Comparison of ENCODE assay signal across 17 cellular contexts in the genomic region with DNA sequence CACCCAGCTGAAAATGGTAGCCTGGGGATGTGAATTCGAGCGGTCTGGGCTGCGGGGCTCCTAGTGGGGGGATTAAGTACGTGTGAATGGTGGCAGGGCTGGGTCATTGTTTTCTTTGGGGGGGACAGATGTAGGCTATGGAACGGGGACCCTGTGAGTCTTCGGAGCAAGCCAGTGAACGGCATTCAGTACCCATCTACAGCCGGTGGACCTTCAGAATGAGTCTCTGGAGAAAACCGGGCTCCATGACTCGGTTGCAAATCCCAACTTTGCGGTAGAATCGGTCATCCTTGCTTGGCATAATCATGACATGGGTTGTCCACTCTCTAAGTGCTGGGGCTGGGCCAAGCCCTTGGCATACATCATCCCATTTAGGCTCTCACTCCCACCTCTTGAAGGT. TPM values are rescaled to one million over a fixed set of nuclear protein-coding genes. Genes with fewer than 3 reads are reported as not detected.
DNase-seq lines count a peak whose midpoint lies in the region; ATAC-seq and TF ChIP-seq lines count a peak whose summit lies in the region.
"Had no signal": no experiment of that assay in that cellular context is flagged by ENCODE, and none has a peak within 500 bp of the region (broad histone marks: within the 10 kb centered on the region; RNA-seq: fewer than 3 reads in every experiment).

No MANE protein-coding gene starts in this region.

- no peaks in the 10 kb centered on the region for H3K36me3 ChIP-seq in cardiac muscle cell
- H3K36me3 ChIP-seq in right atrium auricular region = no peaks in the 10 kb centered on the region
- H3K36me3 ChIP-seq in iPS-18a (ENCODE audit: control insufficient read depth, low read depth, low read length) = no peaks in the 10 kb centered on the region
- H3K36me3 ChIP-seq: BE2C, brain microvascular endothelial cell, uterus had no signal

- DNase-seq in cardiac muscle cell (ENCODE audit: low read depth in 1 of 2, low spot score in 1 of 2) (no peak), right atrium auricular region (ENCODE audit: low spot score) (no peak), H4 (ENCODE audit: low spot score) (no peak), NCI-H146 treated with DMSO at 0.1 percent for 48 hours (lab: John Stamatoyannopoulos, UW; ENCODE audit: unreplicated experiment) (no peak)
- no peak for DNase-seq in stimulated activated naive CD8-positive, alpha-beta T cell treated with anti-CD3 and anti-CD28 coated beads, Interleukin-15, amount 100 ng/mL, for 72 hours
- DNase-seq: activated CD4-positive, CD25-positive, alpha-beta regulatory T cell; BE2C; brain microvascular endothelial cell; effector CD8-positive, alpha-beta T cell; stimulated activated naive CD4-positive, alpha-beta T cell treated with Interleukin-2 at 50 U/mL for 16 hours; uterus had no signal

- no peak overlapping the region for H3K27ac Mint-ChIP-seq in activated T-helper 17 cell treated with anti-CD3 and anti-CD28 coated beads, Interleukin-2, amount 50 U/mL, for 72 hours
- H3K27ac Mint-ChIP-seq in stimulated activated naive CD8-positive, alpha-beta T cell treated with anti-CD3 and anti-CD28 coated beads, Interleukin-15, amount 100 ng/mL, for 72 hours = no peak overlapping the region

- peaks cover 7% of the 10 kb centered on the region for H3K36me3 Mint-ChIP-seq in activated T-helper 17 cell treated with anti-CD3 and anti-CD28 coated beads, Interleukin-2, amount 50 U/mL, for 72 hours (ENCODE audit: low read depth)

- peak overlapping the region; percentile 60 for H3K4me3 Mint-ChIP-seq in activated T-helper 17 cell treated with anti-CD3 and anti-CD28 coated beads, Interleukin-2, amount 50 U/mL, for 72 hours
- H3K4me3 Mint-ChIP-seq in stimulated activated naive CD8-positive, alpha-beta T cell treated with anti-CD3 and anti-CD28 coated beads, Interleukin-15, amount 100 ng/mL, for 72 hours = peak overlapping the region; percentile 77 to 88

- no peak overlapping the region for H3K27ac ChIP-seq in cardiac muscle cell
- no peak overlapping the region for H3K27ac ChIP-seq in right atrium auricular region
- H3K27ac ChIP-seq in iPS-18a (ENCODE audit: low read length) = no peak overlapping the region
- H3K27ac ChIP-seq: brain microvascular endothelial cell, skin epidermis, uterus had no signal

- H3K9me3 Mint-ChIP-seq in activated T-helper 17 cell treated with anti-CD3 and anti-CD28 coated beads, Interleukin-2, amount 50 U/mL, for 72 hours = no peaks in the 10 kb centered on the region
- H3K9me3 Mint-ChIP-seq in stimulated activated naive CD8-positive, alpha-beta T cell treated with anti-CD3 and anti-CD28 coated beads, Interleukin-15, amount 100 ng/mL, for 72 hours = no peaks in the 10 kb centered on the region

- peaks cover 73% of the 10 kb centered on the region for H3K27me3 Mint-ChIP-seq in activated T-helper 17 cell treated with anti-CD3 and anti-CD28 coated beads, Interleukin-2, amount 50 U/mL, for 72 hours
- H3K27me3 Mint-ChIP-seq in stimulated activated naive CD8-positive, alpha-beta T cell treated with anti-CD3 and anti-CD28 coated beads, Interleukin-15, amount 100 ng/mL, for 72 hours = peaks cover 78% of the 10 kb centered on the region

- H3K9me3 ChIP-seq in cardiac muscle cell (ENCODE audit: low read depth) (no peaks in the 10 kb centered on the region), right atrium auricular region (no peaks in the 10 kb centered on the region), iPS-18a (ENCODE audit: control insufficient read depth, low read depth, low read length) (no peaks in the 10 kb centered on the region)
- H3K9me3 ChIP-seq: BE2C, uterus had no signal

- H3K4me3 ChIP-seq in cardiac muscle cell = peak overlapping the region; percentile 12
- no peak overlapping the region for H3K4me3 ChIP-seq in right atrium auricular region
- H3K4me3 ChIP-seq in iPS-18a (ENCODE audit: low read length) = peak overlapping the region; percentile 44
- H3K4me3 ChIP-seq: lung, uterus had no signal

- H3K27me3 ChIP-seq in cardiac muscle cell = peaks cover 100% of the 10 kb centered on the region
- peaks cover 31 to 41% of the 10 kb centered on the region in 2 donors for H3K27me3 ChIP-seq in right atrium auricular region
- H3K27me3 ChIP-seq in iPS-18a (ENCODE audit: control insufficient read depth, insufficient read depth, low read length) = peaks cover 100% of the 10 kb centered on the region

- ATAC-seq in activated T-helper 17 cell treated with anti-CD3 and anti-CD28 coated beads, Interleukin-2, amount 50 U/mL, for 72 hours (replicated peaks) = no peak
- no peak for ATAC-seq in stimulated activated naive CD8-positive, alpha-beta T cell treated with anti-CD3 and anti-CD28 coated beads, Interleukin-15, amount 100 ng/mL, for 72 hours
- no peak for ATAC-seq in GM18868 (IDR thresholded peaks at IDR 0.05; ENCODE audit: unreplicated experiment)

- H3K4me1 ChIP-seq in cardiac muscle cell (ENCODE audit: low read depth) (peaks cover 7% of the 10 kb centered on the region), right atrium auricular region (peaks cover 0 to 31% of the 10 kb centered on the region in 2 donors), iPS-18a (ENCODE audit: control insufficient read depth, low read depth, low read length) (peaks cover 59% of the 10 kb centered on the region)
- H3K4me1 ChIP-seq: BE2C had no signal

- peaks cover 25% of the 10 kb centered on the region for H3K4me1 Mint-ChIP-seq in activated T-helper 17 cell treated with anti-CD3 and anti-CD28 coated beads, Interleukin-2, amount 50 U/mL, for 72 hours
- peaks cover 46% of the 10 kb centered on the region for H3K4me1 Mint-ChIP-seq in stimulated activated naive CD8-positive, alpha-beta T cell treated with anti-CD3 and anti-CD28 coated beads, Interleukin-15, amount 100 ng/mL, for 72 hours

- TF ChIP-seq CTCF in cardiac muscle cell (IDR thresholded peaks at IDR 0.05; ENCODE audit: low read depth, low read length) (no peak), right atrium auricular region (IDR thresholded peaks at IDR 0.05) (no peak)

- no peak overlapping the region for H3K9ac ChIP-seq in iPS-18a (ENCODE audit: low read length)

RNA-seq across cellular contexts. Expression of a gene that starts 7.2 kb away (rescaled TPM):
- total RNA-seq in cardiac muscle cell (0.11 TPM in 1 of 2 replicates, not detected in the other), right atrium auricular region (under 1 TPM in 1 of 2 donors, not detected in 1; 0.16 TPM)
- 0.34 TPM in 1 of 2 replicates, not detected in the other for polyA plus RNA-seq in cardiac muscle cell
- total RNA-seq in activated T-helper 17 cell treated with anti-CD3 and anti-CD28 coated beads, Interleukin-2, amount 50 U/mL, for 72 hours = under 1 TPM; 0.11 to 0.32 TPM
- total RNA-seq in H4 (2014; rRNA removed; shearing (Covaris generic)) = 0.17 TPM in 1 of 2 replicates, not detected in the other
- total RNA-seq: RPMI7951 had no signal

Comparison
In these comparisons a context has a peak if more than half of its experiments do, and no peak if none do; other contexts are left out.
1. H3K4me3 ChIP-seq: peak in cardiac muscle cell (single experiment) and iPS-18a (single experiment); none in right atrium auricular region (0 of 2).